22 cellular contexts compared by ENCODE assay signal in genomic region chr3:157626817-157627216, GRCh38.
"Had no signal": no experiment of that assay in that cellular context is flagged by ENCODE, and none has a peak within 500 bp of the region (broad histone marks: within the 10 kb centered on the region; RNA-seq: fewer than 3 reads in every experiment).

No MANE protein-coding gene starts in this region.

- H3K36me3 ChIP-seq: adrenal gland, colonic mucosa, heart left ventricle, pancreas, right atrium auricular region, spleen, vagina had no signal

- H3K4me1 ChIP-seq: adrenal gland, colonic mucosa, heart left ventricle, pancreas, psoas muscle, right atrium auricular region, spleen, testis, vagina had no signal

- H3K9me3 ChIP-seq: adrenal gland, colonic mucosa, heart left ventricle, pancreas, psoas muscle, right atrium auricular region, spleen, testis, vagina had no signal

- H3K27ac ChIP-seq: adrenal gland, colonic mucosa, heart left ventricle, pancreas, psoas muscle, right atrium auricular region, spleen, testis, vagina had no signal

- H3K4me3 ChIP-seq: adrenal gland, colonic mucosa, heart left ventricle, pancreas, psoas muscle, right atrium auricular region, spleen, testis, vagina had no signal

- H3K9me3 Mint-ChIP-seq: activated T-cell treated with anti-CD3 and anti-CD28 coated beads, Interleukin-2, amount 50 U/mL, for 4 hours; activated T-helper 2 cell treated with anti-CD3 and anti-CD28 coated beads, Interferon-gamma antibody, Interleukin-2, Interleukin-4, amounts not matched to agents 10 μg/mL and 5 μg/mL and 100 μg/mL, durations not matched to agents 14 hours and 24 hours and 36 hours; nephron; type B pancreatic cell had no signal

- H3K4me1 Mint-ChIP-seq: nephron had no signal

- H3K36me3 Mint-ChIP-seq: activated naive CD8-positive, alpha-beta T cell; type B pancreatic cell had no signal

- H3K27ac Mint-ChIP-seq: activated naive CD8-positive, alpha-beta T cell; activated T-helper 2 cell treated with anti-CD3 and anti-CD28 coated beads, Interferon-gamma antibody, Interleukin-2, Interleukin-4, amounts not matched to agents 10 μg/mL and 5 μg/mL and 100 μg/mL, durations not matched to agents 14 hours and 24 hours and 36 hours; nephron; type B pancreatic cell had no signal

- H3K4me3 Mint-ChIP-seq: activated naive CD8-positive, alpha-beta T cell; activated T-cell treated with anti-CD3 and anti-CD28 coated beads, Interleukin-2, amount 50 U/mL, for 4 hours; nephron; type B pancreatic cell had no signal

- DNase-seq: activated CD4-positive, alpha-beta T cell treated with anti-CD3 and anti-CD28 coated beads for 1 hour; activated CD4-positive, alpha-beta T cell treated with anti-CD3 and anti-CD28 coated beads, Interleukin-2, amount 50 U/mL, for 1 hour; activated CD8-positive, alpha-beta memory T cell treated with anti-CD3 and anti-CD28 coated beads, Interleukin-2, amount 50 U/mL, for 4 hours; activated naive CD4-positive, alpha-beta T cell; activated T-cell treated with anti-CD3 and anti-CD28 coated beads, Interleukin-2, amount 50 U/mL, for 4 hours; adrenal gland; colonic mucosa; heart left ventricle; left cardiac atrium; mesenchymal stem cell; pancreas; psoas muscle; spleen; stimulated activated CD4-positive, alpha-beta T cell treated with anti-CD3 and anti-CD28 coated beads, Interleukin-4, amount 100 ng/mL, for 1 hour; stimulated activated naive CD4-positive, alpha-beta T cell; testis had no signal

- ATAC-seq: activated T-cell treated with anti-CD3 and anti-CD28 coated beads, Interleukin-2, amount 50 U/mL, for 4 hours; heart left ventricle; left cardiac atrium; pancreas; psoas muscle had no signal

- H3K27me3 ChIP-seq: colonic mucosa, right atrium auricular region, testis, vagina had no signal
